ENCODE assay signal across 12 cellular contexts in genomic region chr10:11663763-11664555, GRCh38. TPM values are rescaled to one million over a fixed set of nuclear protein-coding genes. Genes with fewer than 3 reads are reported as not detected.
DNase-seq lines count a peak whose midpoint lies in the region; ATAC-seq and TF ChIP-seq lines count a peak whose summit lies in the region.
"Had no signal": no experiment of that assay in that cellular context is flagged by ENCODE, and none has a peak within 500 bp of the region (broad histone marks: within the 10 kb centered on the region; RNA-seq: fewer than 3 reads in every experiment).

No MANE protein-coding gene starts in this region.

- H3K4me3 Mint-ChIP-seq in type B pancreatic cell, result no peak overlapping the region
- H3K4me3 Mint-ChIP-seq: T-cell had no signal

- H4K20me1 ChIP-seq in Karpas-422 (ENCODE audit: insufficient read depth, low read depth, low read length), result no peaks in the 10 kb centered on the region

- no peaks in the 10 kb centered on the region for H3K36me3 Mint-ChIP-seq in type B pancreatic cell

- peaks cover 4% of the 10 kb centered on the region for H3K4me1 Mint-ChIP-seq in type B pancreatic cell (ENCODE audit: unreplicated experiment)

- H3K9me2 ChIP-seq in Karpas-422 (replicated peaks; ENCODE audit: insufficient read depth, low read length), result no peaks in the 10 kb centered on the region

- H3K27me3 ChIP-seq in Karpas-422 (ENCODE audit: low read length), result no peaks in the 10 kb centered on the region; the same call in 1 of the 2 replicates

- H3K9me3 ChIP-seq in Karpas-422 (ENCODE audit: low read length), result peaks cover 4% of the 10 kb centered on the region; the same call in 1 of the 2 replicates

- intact Hi-C loops in cardiac septum (cut with DNase I), result no loop called here

- ATAC-seq in HG02678 (IDR thresholded peaks at IDR 0.05; ENCODE audit: unreplicated experiment), result peak; percentile 79
- ATAC-seq: T-cell had no signal

- H2AFZ ChIP-seq in Karpas-422 (ENCODE audit: low read length), result peak overlapping the region; percentile 55; the same call in 1 of the 2 replicates

- no peak for TF ChIP-seq CTCF in type B pancreatic cell (conservative IDR thresholded peaks at IDR 0.05)

- DNase-seq in DMS 273 (lab: John Stamatoyannopoulos, UW; ENCODE audit: unreplicated experiment) (peak; percentile 41), DMS 273 treated with DMSO at 0.1 percent for 48 hours (lab: John Stamatoyannopoulos, UW) (no peak), Karpas-422 (peak; percentile 69), type B pancreatic cell (ENCODE audit: extremely low spot score, unreplicated experiment) (no peak), cardiac septum (ENCODE audit: low spot score) (no peak), DMS153 treated with DMSO at 0.1 percent for 48 hours (lab: John Stamatoyannopoulos, UW; ENCODE audit: unreplicated experiment) (no peak), NCI-H146 (lab: John Stamatoyannopoulos, UW) (no peak)
- DNase-seq: activated effector memory CD4-positive, alpha-beta T cell treated with anti-CD3 and anti-CD28 coated beads, Interleukin-2, amount 50 U/mL, for 16 hours; MV-4-11 had no signal

- peaks cover 64% of the 10 kb centered on the region for H3K4me1 ChIP-seq in Karpas-422 (ENCODE audit: low read length)

- peaks cover 4% of the 10 kb centered on the region for H3K9me3 Mint-ChIP-seq in type B pancreatic cell

- no peaks in the 10 kb centered on the region for H3K79me2 ChIP-seq in Karpas-422 (ENCODE audit: low read length)

- peak overlapping the region; percentile 11 for H3K27ac Mint-ChIP-seq in type B pancreatic cell
- H3K27ac Mint-ChIP-seq: T-cell had no signal

- peaks cover 11% of the 10 kb centered on the region; the same call in 1 of the 2 replicates for H3K36me3 ChIP-seq in Karpas-422 (ENCODE audit: insufficient read depth, low read length)

- H3K27me3 Mint-ChIP-seq in type B pancreatic cell, result no peaks in the 10 kb centered on the region

- peak overlapping the region; percentile 36 for H3K4me2 ChIP-seq in Karpas-422 (ENCODE audit: low read depth, low read length, poor library complexity, severe bottlenecking)

- H3K4me3 ChIP-seq in Karpas-422 (ENCODE audit: low read length), result peak overlapping the region; percentile 32; the same call in 1 of the 2 replicates

- H3K27ac ChIP-seq in Karpas-422 (ENCODE audit: low read length), result peak overlapping the region; percentile 17; the same call in 1 of the 2 replicates
- H3K27ac ChIP-seq: 22Rv1 had no signal

- H3K9ac ChIP-seq in Karpas-422 (ENCODE audit: low read length), result peak overlapping the region; percentile 52

RNA-seq across cellular contexts. Expression of gene USP6NL, which starts 52.5 kb away (rescaled TPM):
- 54.3 and 63.9 TPM in 2 replicates for total RNA-seq in Karpas-422 (2014; rRNA removed; shearing (Covaris generic); ENCODE audit: low replicate concordance)
- total RNA-seq in type B pancreatic cell (ENCODE audit: low replicate concordance) (29.6 and 33.3 TPM in 2 replicates), cardiac septum (10.5 TPM)

Comparison
In these comparisons a context has a peak if more than half of its experiments do, and no peak if none do; other contexts are left out.
1. DNase-seq: peak in DMS 273 (single experiment) and Karpas-422 (single experiment); none in DMS 273 treated with DMSO at 0.1 percent for 48 hours (single experiment), type B pancreatic cell (single experiment), cardiac septum (single experiment), DMS153 treated with DMSO at 0.1 percent for 48 hours (single experiment) and NCI-H146 (single experiment).